Comparison of ENCODE assay signal across 8 cellular contexts in genomic region chr11:63681208-63682044, GRCh38. TPM values are rescaled to one million over a fixed set of nuclear protein-coding genes. Genes with fewer than 3 reads are reported as not detected.
DNase-seq lines count a peak whose midpoint lies in the region; ATAC-seq, FAIRE-seq and TF ChIP-seq lines count a peak whose summit lies in the region.

Gene RTN3 (plus strand): TSS chr11:63681500. CDS start chr11:63681637, 137 bp downstream.

- H3K9me2 ChIP-seq in OCI-LY7 (ENCODE audit: insufficient read depth, low read length) = no peaks in the 10 kb centered on the region

- H3K9me3 ChIP-seq in OCI-LY7 (ENCODE audit: low read length) = no peaks in the 10 kb centered on the region

- no TSS peak for BruUV-seq in OCI-LY7 (replicated peaks; lab: Mats Ljungman, UMichigan)

- POLR2A ChIA-PET in OCI-LY7 (lab: Charles Lee) = interaction anchor here (0.6 to 2.9 kb wide), 5 partner anchors 10 to 1090 kb away, joined by 3 to 27 read pairs (median 4); partner anchors contain the start of genes ATL3 and TUT1

- intact Hi-C loops in OCI-LY7 (cut with micrococcal nuclease; ENCODE audit: unreplicated experiment) = no loop called here

- H3K36me3 ChIP-seq in OCI-LY7 (ENCODE audit: insufficient read depth, low read length) = peaks cover 6% of the 10 kb centered on the region; the same call in 1 of the 2 replicates

- DNase-seq in D721Med (ENCODE audit: insufficient read length, low spot score) (peak; percentile 90), HuH-7.5 (ENCODE audit: low spot score) (peak; percentile 100), OCI-LY7 (ENCODE audit: low spot score) (peak; percentile 98), activated T-cell treated with anti-CD3 and anti-CD28 coated beads for 1 hour (ENCODE audit: low read depth) (peak; percentile 99), epidermal melanocyte (ENCODE audit: insufficient read length, low spot score) (peak; percentile 89), middle frontal gyrus (ENCODE audit: extremely low spot score, low spot score) (peak; percentile 96)
- peak; percentile 98 to 99 for DNase-seq in stimulated activated CD8-positive, alpha-beta memory T cell treated with anti-CD3 and anti-CD28 coated beads, Interleukin-2, amount 100 ng/mL, for 48 hours (ENCODE audit: low read depth in 2 of 2)

- ATAC-seq in GM21526 (IDR thresholded peaks at IDR 0.05; ENCODE audit: low FRiP score, unreplicated experiment) = peak; percentile 83

- H3K79me2 ChIP-seq in OCI-LY7 (ENCODE audit: insufficient read depth, low read depth, low read length) = peaks cover 42% of the 10 kb centered on the region

- FAIRE-seq in D721Med (lab: Jason Lieb, UNC) = no peak

- H3K4me2 ChIP-seq in OCI-LY7 (ENCODE audit: low read length) = peak within 1 kb of the TSS; percentile 94

- peak within 1 kb of the TSS; percentile 95 for H2AFZ ChIP-seq in OCI-LY7 (ENCODE audit: low read length)

- H4K20me1 ChIP-seq in OCI-LY7 (ENCODE audit: insufficient read depth, low read length) = peaks cover 5% of the 10 kb centered on the region; the same call in 1 of the 2 replicates

- H3K4me3 ChIP-seq in OCI-LY7 (ENCODE audit: low read depth, low read length, poor library complexity, severe bottlenecking) = peak within 1 kb of the TSS; percentile 82

- TF ChIP-seq CTCF in D721Med (IDR thresholded peaks at IDR 0.05; ENCODE audit: insufficient read depth, missing control alignments) (no peak), OCI-LY7 (conservative IDR thresholded peaks at IDR 0.05; ENCODE audit: low read length) (no peak; the same call in 1 of the 2 replicates)

- peaks cover 19% of the 10 kb centered on the region for H3K4me1 ChIP-seq in OCI-LY7 (ENCODE audit: insufficient read depth, low read length, poor library complexity, severe bottlenecking)

- H3K27ac ChIP-seq in OCI-LY7 (ENCODE audit: low read depth, low read length, poor library complexity, severe bottlenecking) = peak within 1 kb of the TSS; percentile 85

- CTCF ChIA-PET in OCI-LY7 (lab: Charles Lee; ENCODE audit: unreplicated experiment) = no interaction called here

RNA-seq across cellular contexts. Expression of gene RTN3, which starts in this region (rescaled TPM):
- 34.0 and 36.9 TPM in 2 replicates for total RNA-seq in OCI-LY7 (2014; rRNA removed; shearing (Covaris generic))
- 69.3 and 78.6 TPM in 2 replicates for total RNA-seq in OCI-LY7 (2022)

Comparison
In these comparisons a context has a peak if more than half of its experiments do, and no peak if none do; other contexts are left out.
1. Peak in every context shown above with its lines: DNase-seq, ATAC-seq, H3K4me3 ChIP-seq and H3K27ac ChIP-seq.